17 cellular contexts compared by ENCODE assay signal in the genomic region with DNA sequence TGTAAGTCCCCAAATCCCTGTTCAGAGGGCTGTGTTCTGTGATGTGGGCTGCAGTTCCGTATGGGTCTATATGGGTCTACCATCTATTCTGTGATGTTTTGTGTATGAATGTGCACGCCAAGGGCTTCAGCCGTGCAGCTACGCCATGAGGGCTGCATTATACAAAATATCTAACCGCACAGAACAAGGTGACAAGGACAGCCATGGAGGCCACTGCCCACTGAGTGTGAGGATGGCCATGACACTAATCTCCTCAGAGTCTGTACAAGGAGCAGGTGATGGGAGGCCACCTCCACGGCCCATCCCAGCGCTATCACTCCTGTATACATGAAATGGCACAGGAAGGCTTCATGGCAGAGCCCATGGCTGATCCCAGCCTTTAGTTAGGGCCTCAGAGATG.
DNase-seq lines count a peak whose midpoint lies in the region; ATAC-seq and TF ChIP-seq lines count a peak whose summit lies in the region.
"Had no signal": no experiment of that assay in that cellular context is flagged by ENCODE, and none has a peak within 500 bp of the region (broad histone marks: within the 10 kb centered on the region; RNA-seq: fewer than 3 reads in every experiment).

No MANE protein-coding gene starts in this region.

- 93 to 95% methylated on average over 7 of the region's 7 CpGs for WGBS in sigmoid colon, 2 donors

- intact Hi-C loops in cardiac septum (cut with DNase I) (no loop called here), Right ventricle myocardium inferior (cut with DNase I) (no loop called here), sigmoid colon (cut with DNase I) (no loop called here)

- TF ChIP-seq CTCF in VCaP (conservative IDR thresholded peaks at IDR 0.05) (no peak), sigmoid colon (IDR thresholded peaks at IDR 0.05) (no peak)

- no peak overlapping the region for H3K4me3 ChIP-seq in sigmoid colon
- H3K4me3 ChIP-seq: A549, BLaER1, GM23248 had no signal

- H3K27ac ChIP-seq in VCaP (peak overlapping the region; percentile 79), sigmoid colon (no peak overlapping the region)
- H3K27ac ChIP-seq: A549, BLaER1, GM23248 had no signal

- no peak for TF ChIP-seq EP300 in sigmoid colon (IDR thresholded peaks at IDR 0.05)

- no peaks in the 10 kb centered on the region for H3K27me3 ChIP-seq in sigmoid colon
- H3K27me3 ChIP-seq: BLaER1 had no signal

- no peaks in the 10 kb centered on the region for H3K36me3 ChIP-seq in sigmoid colon
- H3K36me3 ChIP-seq: BLaER1 had no signal

- no peak for TF ChIP-seq POLR2A in sigmoid colon (IDR thresholded peaks at IDR 0.05)

- ATAC-seq in Right ventricle myocardium inferior: no peak
- ATAC-seq in GM21576 (IDR thresholded peaks at IDR 0.05; ENCODE audit: unreplicated experiment): no peak
- ATAC-seq: A549; CD8-positive, alpha-beta T cell had no signal

- H3K4me1 ChIP-seq in sigmoid colon: peaks cover 0 to 9% (median 7%) of the 10 kb centered on the region in 4 donors
- H3K4me1 ChIP-seq: A549, Caco-2 had no signal

- peak; percentile 63 for DNase-seq in cardiac septum (ENCODE audit: low spot score)
- no peak for DNase-seq in Right ventricle myocardium inferior (ENCODE audit: missing footprints)
- peak; percentile 34 for DNase-seq in sigmoid colon
- DNase-seq in dermis blood vessel endothelial cell: no peak
- DNase-seq: 8988T; Caco-2; CD4-positive, CD25-positive, alpha-beta regulatory T cell; CD8-positive, alpha-beta T cell; DMS153; DND-41; GM23248; H7; HCEC 1CT had no signal

- H3K9me3 ChIP-seq in sigmoid colon: no peaks in the 10 kb centered on the region
- H3K9me3 ChIP-seq: A549, BLaER1, Caco-2 had no signal

Comparison
In these comparisons a context has a peak if more than half of its experiments do, and no peak if none do; other contexts are left out.
1. DNase-seq: peak in cardiac septum (single experiment) and sigmoid colon (single experiment); none in Right ventricle myocardium inferior (single experiment) and dermis blood vessel endothelial cell (single experiment).